ENCODE assay signal across 11 cellular contexts in genomic region chr10:47455350-47456095, GRCh38. TPM values are rescaled to one million over a fixed set of nuclear protein-coding genes. Genes with fewer than 3 reads are reported as not detected.
"Had no signal": no experiment of that assay in that cellular context is flagged by ENCODE, and none has a peak within 500 bp of the region (broad histone marks: within the 10 kb centered on the region; RNA-seq: fewer than 3 reads in every experiment).

No MANE protein-coding gene starts in this region.

RNA-seq across cellular contexts. Expression of gene ANXA8, which starts 28.4 kb away (rescaled TPM):
- total RNA-seq: activated CD8-positive, alpha-beta T cell treated with anti-CD3 and anti-CD28 coated beads, Interleukin-2, amount 10 ng/mL, durations not matched to agents 7 days and 5 days; activated naive CD4-positive, alpha-beta T cell treated with anti-CD3 and anti-CD28 coated beads, Interleukin-2, amount 50 U/mL, for 72 hours; activated T-cell treated with anti-CD3 and anti-CD28 coated beads, Interleukin-2, amount 50 U/mL, for 4 hours; ascending aorta; body of pancreas; SJCRH30 had no signal

RNA-seq across cellular contexts. Expression of gene FAM25G, which starts 36.0 kb away (rescaled TPM):
- total RNA-seq: activated CD8-positive, alpha-beta T cell treated with anti-CD3 and anti-CD28 coated beads, Interleukin-2, amount 10 ng/mL, durations not matched to agents 7 days and 5 days; activated naive CD4-positive, alpha-beta T cell treated with anti-CD3 and anti-CD28 coated beads, Interleukin-2, amount 50 U/mL, for 72 hours; activated T-cell treated with anti-CD3 and anti-CD28 coated beads, Interleukin-2, amount 50 U/mL, for 4 hours; ascending aorta; body of pancreas; bronchial epithelial cell; MCF 10A; Right ventricle myocardium superior; T-helper 2 cell treated with Interferon-gamma antibody and Interleukin-4, amounts not matched to agents 100 ng/mL and 5 ng/mL, for 36 hours had no signal
- polyA plus RNA-seq: SK-N-SH had no signal
